In the genomic region with DNA sequence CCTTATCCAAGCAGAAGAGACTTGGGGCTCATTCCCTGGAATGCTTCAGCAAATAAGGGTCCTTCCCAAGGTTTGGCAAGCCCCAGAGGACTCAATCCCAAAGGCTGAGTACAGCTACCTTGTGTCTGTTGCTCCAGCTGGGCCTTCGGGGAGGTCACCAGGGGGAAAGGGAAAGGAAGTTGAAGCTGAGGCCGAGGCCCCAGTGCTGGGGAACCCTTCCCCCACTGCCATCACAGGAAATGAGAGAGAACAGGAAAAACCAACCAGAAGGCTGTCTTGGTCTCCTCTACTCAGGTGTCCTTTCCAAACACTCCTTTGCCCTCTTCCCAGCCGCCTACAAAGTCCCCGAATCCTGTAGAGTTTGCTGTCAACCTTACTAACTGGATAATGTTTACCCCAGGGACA, we compare ENCODE assay signal across 8 cellular contexts. TPM values are rescaled to one million over a fixed set of nuclear protein-coding genes. Genes with fewer than 3 reads are reported as not detected.
DNase-seq lines count a peak whose midpoint lies in the region; ATAC-seq and TF ChIP-seq lines count a peak whose summit lies in the region.

No MANE protein-coding gene starts in this region.

- DNase-seq in Caco-2 (no peak), Kasumi-1 (lab: John Stamatoyannopoulos, UW) (peak; percentile 77 to 80), kidney glomerular epithelial cell (lab: John Stamatoyannopoulos, UW) (peak; percentile 55), COLO829 (ENCODE audit: low spot score) (no peak), cerebellar nuclear complex (lab: John Stamatoyannopoulos, UW) (no peak)
- peak; percentile 55 for DNase-seq in activated T-helper 2 cell treated with anti-CD3 and anti-CD28 coated beads, Interferon-gamma antibody, Interleukin-2, Interleukin-4, amounts not matched to agents 10 μg/mL and 5 μg/mL and 100 μg/mL, durations not matched to agents 14 hours and 24 hours and 36 hours (ENCODE audit: low spot score)

- intact Hi-C loops in Caco-2 (cut with micrococcal nuclease; ENCODE audit: unreplicated experiment), result no loop called here
- intact Hi-C loops in activated T-helper 2 cell treated with anti-CD3 and anti-CD28 coated beads, Interferon-gamma antibody, Interleukin-2, Interleukin-4, amounts not matched to agents 10 μg/mL and 5 μg/mL and 100 μg/mL, durations not matched to agents 14 hours and 24 hours and 36 hours (cut with micrococcal nuclease), result no loop called here

- H3K4me3 ChIP-seq in Caco-2 (ENCODE audit: low read depth, low read length) (no peak overlapping the region), subcutaneous abdominal adipose tissue (ENCODE audit: low read depth in 1 of 5, low read length in 5 of 5) (peak overlapping the region; percentile 43 to 59 (median 56))

- POLR2A ChIA-PET in Caco-2 (lab: Charles Lee), result no interaction called here

- H3K9ac ChIP-seq in subcutaneous abdominal adipose tissue (ENCODE audit: low read length in 5 of 5), result peak overlapping the region; percentile 35 to 81 (median 67)

- peaks cover 91% of the 10 kb centered on the region for H3K36me3 Mint-ChIP-seq in Caco-2 (ENCODE audit: insufficient read depth, unreplicated experiment)
- H3K36me3 Mint-ChIP-seq in activated T-helper 2 cell treated with anti-CD3 and anti-CD28 coated beads, Interferon-gamma antibody, Interleukin-2, Interleukin-4, amounts not matched to agents 10 μg/mL and 5 μg/mL and 100 μg/mL, durations not matched to agents 14 hours and 24 hours and 36 hours (ENCODE audit: low read depth), result peaks cover 100% of the 10 kb centered on the region

- CTCF ChIA-PET in Caco-2 (lab: Charles Lee), result no interaction called here

- H3K27me3 ChIP-seq in Caco-2 (replicated peaks; ENCODE audit: control insufficient read depth, insufficient read depth, low read length) (no peaks in the 10 kb centered on the region), subcutaneous abdominal adipose tissue (ENCODE audit: control insufficient read depth in 5 of 5, insufficient read depth in 4 of 5, low read length in 5 of 5) (no peaks in the 10 kb centered on the region)

- peak overlapping the region; percentile 96 for H3K27ac ChIP-seq in subcutaneous abdominal adipose tissue (ENCODE audit: low read depth, low read length)

- no TSS peak for BruUV-seq in Caco-2 (replicated peaks; lab: Mats Ljungman, UMichigan)

- H3K27ac Mint-ChIP-seq in Caco-2 (ENCODE audit: unreplicated experiment), result peak overlapping the region; percentile 96
- peak overlapping the region; percentile 94 for H3K27ac Mint-ChIP-seq in activated T-helper 2 cell treated with anti-CD3 and anti-CD28 coated beads, Interferon-gamma antibody, Interleukin-2, Interleukin-4, amounts not matched to agents 10 μg/mL and 5 μg/mL and 100 μg/mL, durations not matched to agents 14 hours and 24 hours and 36 hours

- peak; percentile 32 for ATAC-seq in GM19455 (IDR thresholded peaks at IDR 0.05; ENCODE audit: unreplicated experiment)

- no peak overlapping the region for H3K4me3 Mint-ChIP-seq in Caco-2 (ENCODE audit: unreplicated experiment)
- peak overlapping the region; percentile 89 for H3K4me3 Mint-ChIP-seq in activated T-helper 2 cell treated with anti-CD3 and anti-CD28 coated beads, Interferon-gamma antibody, Interleukin-2, Interleukin-4, amounts not matched to agents 10 μg/mL and 5 μg/mL and 100 μg/mL, durations not matched to agents 14 hours and 24 hours and 36 hours (ENCODE audit: low read depth)

- H3K36me3 ChIP-seq in Caco-2 (ENCODE audit: control insufficient read depth, insufficient read depth, low read length) (peaks cover 2% of the 10 kb centered on the region; the same call in 1 of the 2 replicates), subcutaneous abdominal adipose tissue (ENCODE audit: control insufficient read depth in 5 of 5, insufficient read depth in 5 of 5, low read length in 5 of 5) (peaks cover 6 to 41% (median 40%) of the 10 kb centered on the region in 5 donors)

- H3K4me1 Mint-ChIP-seq in Caco-2 (ENCODE audit: low read depth, unreplicated experiment), result peaks cover 59% of the 10 kb centered on the region
- peaks cover 61% of the 10 kb centered on the region for H3K4me1 Mint-ChIP-seq in activated T-helper 2 cell treated with anti-CD3 and anti-CD28 coated beads, Interferon-gamma antibody, Interleukin-2, Interleukin-4, amounts not matched to agents 10 μg/mL and 5 μg/mL and 100 μg/mL, durations not matched to agents 14 hours and 24 hours and 36 hours (ENCODE audit: low read depth)

- no peak for TF ChIP-seq CTCF in Caco-2 (IDR thresholded peaks at IDR 0.05; ENCODE audit: insufficient read depth in 1 of 2, low read depth in 1 of 2, low read length in 1 of 2, severe bottlenecking in 1 of 2, unreplicated experiment in 1 of 2)

- no peaks in the 10 kb centered on the region for H3K9me3 Mint-ChIP-seq in Caco-2 (ENCODE audit: unreplicated experiment)
- H3K9me3 Mint-ChIP-seq in activated T-helper 2 cell treated with anti-CD3 and anti-CD28 coated beads, Interferon-gamma antibody, Interleukin-2, Interleukin-4, amounts not matched to agents 10 μg/mL and 5 μg/mL and 100 μg/mL, durations not matched to agents 14 hours and 24 hours and 36 hours, result no peaks in the 10 kb centered on the region

- no peaks in the 10 kb centered on the region for H3K27me3 Mint-ChIP-seq in Caco-2 (ENCODE audit: insufficient read depth, unreplicated experiment)
- H3K27me3 Mint-ChIP-seq in activated T-helper 2 cell treated with anti-CD3 and anti-CD28 coated beads, Interferon-gamma antibody, Interleukin-2, Interleukin-4, amounts not matched to agents 10 μg/mL and 5 μg/mL and 100 μg/mL, durations not matched to agents 14 hours and 24 hours and 36 hours (ENCODE audit: low read depth), result no peaks in the 10 kb centered on the region

- H3K4me1 ChIP-seq in Caco-2, result peaks cover 55% of the 10 kb centered on the region
- peaks cover 30 to 81% (median 72%) of the 10 kb centered on the region in 5 donors for H3K4me1 ChIP-seq in subcutaneous abdominal adipose tissue (ENCODE audit: control insufficient read depth in 5 of 5, insufficient read depth in 5 of 5, low read length in 5 of 5)

- H3K9me3 ChIP-seq in Caco-2, result no peaks in the 10 kb centered on the region
- no peaks in the 10 kb centered on the region for H3K9me3 ChIP-seq in subcutaneous abdominal adipose tissue (ENCODE audit: control insufficient read depth in 5 of 5, low read length in 5 of 5)

RNA-seq across cellular contexts. Expression of a gene that starts 5.7 kb away (rescaled TPM):
- 12.6 and 13.5 TPM in 2 replicates for total RNA-seq in Caco-2 (2022)
- total RNA-seq in activated T-helper 2 cell treated with anti-CD3 and anti-CD28 coated beads, Interferon-gamma antibody, Interleukin-2, Interleukin-4, amounts not matched to agents 10 μg/mL and 5 μg/mL and 100 μg/mL, durations not matched to agents 14 hours and 24 hours and 36 hours, result 54.0 and 55.4 TPM in 2 replicates

RNA-seq across cellular contexts. Expression of a gene that starts 40.2 kb away (rescaled TPM):
- total RNA-seq in Caco-2 (2022), result 4.0 and 6.9 TPM in 2 replicates
- total RNA-seq in activated T-helper 2 cell treated with anti-CD3 and anti-CD28 coated beads, Interferon-gamma antibody, Interleukin-2, Interleukin-4, amounts not matched to agents 10 μg/mL and 5 μg/mL and 100 μg/mL, durations not matched to agents 14 hours and 24 hours and 36 hours, result 0.55 TPM in 2 replicates

RNA-seq across cellular contexts. Expression of a gene that starts 40.3 kb away (rescaled TPM):
- total RNA-seq in Caco-2 (2022), result 42.2 and 43.6 TPM in 2 replicates
- 31.8 and 32.6 TPM in 2 replicates for total RNA-seq in activated T-helper 2 cell treated with anti-CD3 and anti-CD28 coated beads, Interferon-gamma antibody, Interleukin-2, Interleukin-4, amounts not matched to agents 10 μg/mL and 5 μg/mL and 100 μg/mL, durations not matched to agents 14 hours and 24 hours and 36 hours

RNA-seq across cellular contexts. Expression of a gene that starts 44.7 kb away (rescaled TPM):
- 0.14 TPM in 1 of 2 replicates, not detected in the other for total RNA-seq in Caco-2 (2022)
- total RNA-seq in activated T-helper 2 cell treated with anti-CD3 and anti-CD28 coated beads, Interferon-gamma antibody, Interleukin-2, Interleukin-4, amounts not matched to agents 10 μg/mL and 5 μg/mL and 100 μg/mL, durations not matched to agents 14 hours and 24 hours and 36 hours, result 4.3 and 4.7 TPM in 2 replicates

Comparison
In these comparisons a context has a peak if more than half of its experiments do, and no peak if none do; other contexts are left out.
1. DNase-seq: peak in Kasumi-1 (2 of 2), activated T-helper 2 cell treated with anti-CD3 and anti-CD28 coated beads, Interferon-gamma antibody, Interleukin-2, Interleukin-4, amounts not matched to agents 10 μg/mL and 5 μg/mL and 100 μg/mL, durations not matched to agents 14 hours and 24 hours and 36 hours (single experiment) and kidney glomerular epithelial cell (single experiment); none in Caco-2 (0 of 2), COLO829 (single experiment) and cerebellar nuclear complex (0 of 2).